ENCODE assay signal across 22 cellular contexts in the genomic region with DNA sequence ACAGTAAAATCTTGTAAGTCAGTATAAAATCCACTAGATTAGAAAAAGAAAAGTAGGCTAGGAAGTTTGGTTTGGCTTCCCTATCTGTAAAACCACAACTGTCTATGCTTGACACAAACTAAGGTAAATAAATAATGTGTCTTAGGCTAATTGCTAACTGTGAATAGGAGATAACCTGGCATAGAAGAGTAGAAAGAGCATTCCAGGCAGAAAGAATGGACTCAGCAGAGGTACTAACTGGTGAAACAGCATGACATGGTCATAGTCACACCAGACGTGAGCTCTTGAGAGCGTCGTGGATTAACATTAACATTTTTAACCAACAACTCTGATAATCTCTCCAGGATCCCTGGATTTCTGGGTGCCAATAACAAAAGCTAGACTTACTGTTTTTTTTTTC. TPM values are rescaled to one million over a fixed set of nuclear protein-coding genes. Genes with fewer than 3 reads are reported as not detected.
DNase-seq lines count a peak whose midpoint lies in the region; ATAC-seq, FAIRE-seq and TF ChIP-seq lines count a peak whose summit lies in the region.
"Had no signal": no experiment of that assay in that cellular context is flagged by ENCODE, and none has a peak within 500 bp of the region (broad histone marks: within the 10 kb centered on the region; RNA-seq: fewer than 3 reads in every experiment).

No MANE protein-coding gene starts in this region.

- H3K9ac ChIP-seq in K562 (ENCODE audit: insufficient read depth in 1 of 2, low read depth in 2 of 2, low read length in 2 of 2) = no peak overlapping the region

- in situ Hi-C loops in K562 (cut with MboI) = no loop called here

- H3K36me3 ChIP-seq in K562 (ENCODE audit: control insufficient read depth, insufficient read depth, low read length) (peaks cover 3% of the 10 kb centered on the region; the same call in 1 of the 3 replicates), vagina (no peaks in the 10 kb centered on the region)
- H3K36me3 ChIP-seq: Peyer's patch had no signal

- H3K9me3 ChIP-seq in K562 (replicated peaks; ENCODE audit: control insufficient read depth, insufficient read depth, low read depth, low read length) = peaks cover 5% of the 10 kb centered on the region; the same call in 1 of the 2 replicates
- no peaks in the 10 kb centered on the region for H3K9me3 ChIP-seq in vagina
- H3K9me3 ChIP-seq: Peyer's patch had no signal

- no peak overlapping the region for H3K4me3 ChIP-seq in K562
- no peak overlapping the region for H3K4me3 ChIP-seq in vagina
- H3K4me3 ChIP-seq: Peyer's patch had no signal

- TF ChIP-seq CTCF in K562 (IDR thresholded peaks at IDR 0.05 in 2 of 3, conservative IDR thresholded peaks at IDR 0.05 in 1 of 3; ENCODE audit: insufficient read depth in 2 of 3, low read depth in 1 of 3, low read length in 3 of 3) (no peak), vagina (IDR thresholded peaks at IDR 0.05) (no peak)

- no peaks in the 10 kb centered on the region for H3K27me3 Mint-ChIP-seq in activated T-cell treated with anti-CD3 and anti-CD28 coated beads, Interleukin-2, amount 50 U/mL, for 72 hours (ENCODE audit: low read depth)
- H3K27me3 Mint-ChIP-seq in activated T-cell treated with anti-CD3 and anti-CD28 coated beads, Interleukin-2, amount 50 U/mL, for 4 hours (ENCODE audit: low read depth) = no peaks in the 10 kb centered on the region

- H3K4me3 Mint-ChIP-seq in activated T-cell treated with anti-CD3 and anti-CD28 coated beads, Interleukin-2, amount 50 U/mL, for 72 hours = no peak overlapping the region
- no peak overlapping the region for H3K4me3 Mint-ChIP-seq in activated T-cell treated with anti-CD3 and anti-CD28 coated beads, Interleukin-2, amount 50 U/mL, for 4 hours
- H3K4me3 Mint-ChIP-seq: CD14-positive monocyte had no signal

- no peak for ATAC-seq in activated T-cell treated with anti-CD3 and anti-CD28 coated beads, Interleukin-2, amount 50 U/mL, for 72 hours (replicated peaks in 1 of 2)
- no peak for ATAC-seq in activated T-cell treated with anti-CD3 and anti-CD28 coated beads, Interleukin-2, amount 50 U/mL, for 4 hours
- ATAC-seq in K562 (peak; percentile 51), HG03108 (IDR thresholded peaks at IDR 0.05; ENCODE audit: unreplicated experiment) (no peak)
- ATAC-seq: HepG2 had no signal

- intact Hi-C loops in K562 (cut with micrococcal nuclease) (no loop called here), vagina (cut with DNase I) (no loop called here)

- POLR2A ChIA-PET in K562 (lab: Yijun Ruan, JAX) = interaction anchor here (0.6 to 4.0 kb wide), 5 partner anchors 8 to 152 kb away, joined by 3 to 19 read pairs (median 3); a partner anchor contains a TSS

- TF ChIP-seq EP300 in K562 (IDR thresholded peaks at IDR 0.05; ENCODE audit: low read length) = no peak

- DNase-seq in activated T-cell treated with anti-CD3 and anti-CD28 coated beads, Interleukin-2, amount 50 U/mL, for 72 hours = no peak
- no peak for DNase-seq in activated T-cell treated with anti-CD3 and anti-CD28 coated beads, Interleukin-2, amount 50 U/mL, for 4 hours
- DNase-seq in K562 (ENCODE audit: extremely low read depth in 1 of 4, low spot score in 3 of 4) (peak in 2 of 4 experiments; percentile 34 to 39), kidney tubule cell (ENCODE audit: low spot score) (peak; percentile 24), vagina (ENCODE audit: extremely low spot score in 2 of 2) (no peak), EL (no peak), frontal cortex (ENCODE audit: low spot score in 2 of 2) (no peak)
- DNase-seq: 8988T, DMS53, H7, KG1, MV-4-11, NCI-H1694, NCI-H2081, NCI-H2171 treated with DMSO at 0.1 percent for 48 hours, NCI-H524 treated with DMSO at 0.1 percent for 48 hours, NCI-H82, Peyer's patch had no signal

- H3K27ac Mint-ChIP-seq in activated T-cell treated with anti-CD3 and anti-CD28 coated beads, Interleukin-2, amount 50 U/mL, for 72 hours = peak overlapping the region; percentile 60

- H3K36me3 Mint-ChIP-seq in activated T-cell treated with anti-CD3 and anti-CD28 coated beads, Interleukin-2, amount 50 U/mL, for 72 hours (ENCODE audit: insufficient read depth in 2 of 2) = peaks cover 4 to 6% of the 10 kb centered on the region in 2 donors
- H3K36me3 Mint-ChIP-seq in activated T-cell treated with anti-CD3 and anti-CD28 coated beads, Interleukin-2, amount 50 U/mL, for 4 hours (ENCODE audit: insufficient read depth) = peaks cover 10% of the 10 kb centered on the region

- no peaks in the 10 kb centered on the region for H4K20me1 ChIP-seq in K562 (replicated peaks; ENCODE audit: control insufficient read depth, insufficient read depth, low read length)

- H3K27me3 ChIP-seq in K562 (ENCODE audit: control insufficient read depth in 2 of 2, insufficient read depth in 2 of 2, low read length in 2 of 2) = 0 out of 5 replicates have a peak, but pooled peaks cover 0 to 4% of the 10 kb centered on the region in 2 experiments
- no peaks in the 10 kb centered on the region for H3K27me3 ChIP-seq in vagina
- H3K27me3 ChIP-seq: Peyer's patch had no signal

- no TSS peak for BruUV-seq in K562 (replicated peaks; lab: Mats Ljungman, UMichigan)

- CTCF ChIA-PET in K562 (lab: Yijun Ruan, JAX; ENCODE audit: low intra/inter-chr PET ratio) = interaction anchor here (0.6 kb wide), 1 partner anchor 108 kb away, joined by 4 read pairs; no protein-coding TSS in a partner anchor

- TF ChIP-seq RAD21 in K562 (CRISPR knock-in tag; conservative IDR thresholded peaks at IDR 0.05 in 1 of 2, IDR thresholded peaks at IDR 0.05 in 1 of 2) = no peak

- H3K79me2 ChIP-seq in K562 (ENCODE audit: control insufficient read depth, insufficient read depth, low read length) = peaks cover 16% of the 10 kb centered on the region

- no peak overlapping the region for H3K4me2 ChIP-seq in K562 (ENCODE audit: insufficient read depth, low read length)

- no peak overlapping the region for H2AFZ ChIP-seq in K562 (ENCODE audit: low read depth, low read length)

- TF ChIP-seq POLR2A in K562 (conservative IDR thresholded peaks at IDR 0.05) (no peak), vagina (IDR thresholded peaks at IDR 0.05) (no peak)

- 9% methylated on average over 3 of the region's 3 CpGs for WGBS in K562 (ENCODE audit: insufficient coverage, low coverage, missing lambda C conversion rate)

- H3K4me1 Mint-ChIP-seq in activated T-cell treated with anti-CD3 and anti-CD28 coated beads, Interleukin-2, amount 50 U/mL, for 72 hours (ENCODE audit: low read depth) = peaks cover 7% of the 10 kb centered on the region
- peaks cover 9% of the 10 kb centered on the region for H3K4me1 Mint-ChIP-seq in activated T-cell treated with anti-CD3 and anti-CD28 coated beads, Interleukin-2, amount 50 U/mL, for 4 hours (ENCODE audit: low read depth)

- FAIRE-seq in K562 (lab: Jason Lieb, UNC) (no peak), frontal cortex (lab: Jason Lieb, UNC) (no peak)
- FAIRE-seq: HepG2 had no signal

- H3K4me1 ChIP-seq in K562 (replicated peaks in 1 of 2; ENCODE audit: control insufficient read depth in 2 of 2, insufficient read depth in 2 of 2, low read length in 2 of 2) (peaks cover 6 to 23% of the 10 kb centered on the region in 2 experiments), vagina (peaks cover 31% of the 10 kb centered on the region)

- no peaks in the 10 kb centered on the region for H3K9me1 ChIP-seq in K562 (ENCODE audit: control insufficient read depth, insufficient read depth, low read length)

- H3K27ac ChIP-seq in K562 (ENCODE audit: extremely low read depth, low read depth, low read length) = peak overlapping the region; percentile 30; the same call in 1 of the 3 replicates
- H3K27ac ChIP-seq in vagina = peak overlapping the region; percentile 87
- H3K27ac ChIP-seq: HL-60, Peyer's patch had no signal

- H3K9me3 Mint-ChIP-seq in activated T-cell treated with anti-CD3 and anti-CD28 coated beads, Interleukin-2, amount 50 U/mL, for 72 hours = no peaks in the 10 kb centered on the region
- no peaks in the 10 kb centered on the region for H3K9me3 Mint-ChIP-seq in activated T-cell treated with anti-CD3 and anti-CD28 coated beads, Interleukin-2, amount 50 U/mL, for 4 hours

RNA-seq across cellular contexts. Expression of a gene that starts 8.7 kb away (rescaled TPM):
- 100 to 1,000 TPM; 108 to 109 TPM for total RNA-seq in activated T-cell treated with anti-CD3 and anti-CD28 coated beads, Interleukin-2, amount 50 U/mL, for 72 hours
- 100 to 1,000 TPM; 103 to 108 (median 104) TPM for total RNA-seq in activated T-cell treated with anti-CD3 and anti-CD28 coated beads, Interleukin-2, amount 50 U/mL, for 4 hours
- 63.3 and 139 TPM in 2 replicates for total RNA-seq in K562 (2011; cell fraction: chromatin; rRNA removed; ENCODE audit: low replicate concordance)
- 28.2 and 43.2 TPM in 2 replicates for total RNA-seq in K562 (2011; cell fraction: nucleolus; rRNA removed)
- total RNA-seq in K562 (2011; cell fraction: nucleoplasm; rRNA removed) = 89.1 and 167 TPM in 2 replicates
- 84.3 and 86.0 TPM in 2 replicates for total RNA-seq in K562 (2014; rRNA removed)
- total RNA-seq in K562 (2014; rRNA removed; fragmentation: Illumina TruSeq; extraction: Trizol) = 110 and 124 TPM in 2 replicates
- 117 and 123 TPM in 2 replicates for total RNA-seq in K562 (2015; rRNA removed; fragmentation: Illumina TruSeq; extraction: Trizol)
- 105 and 110 TPM in 2 replicates for total RNA-seq in K562 (2021)
- polyA plus RNA-seq in K562 (2011; rRNA removed) = 34.7 and 52.4 TPM in 2 replicates
- 13.4 and 22.5 TPM in 2 replicates for polyA plus RNA-seq in K562 (2011; cell fraction: cytosol; rRNA removed)
- polyA plus RNA-seq in K562 (2011; cell fraction: nucleus; rRNA removed) = 36.2 and 36.5 TPM in 2 replicates
- polyA plus RNA-seq in K562 (2012) = 76.6 and 96.2 TPM in 2 replicates
- 143 and 156 TPM in 2 replicates for polyA plus RNA-seq in K562 (2014; fragmentation: Illumina TruSeq; extraction: Trizol)
- 100 to 1,000 TPM in 1 of 2 experiments, 10 to 100 TPM in 1; 73.9 to 115 TPM for polyA plus RNA-seq in K562 (2014; fragmentation: Nextera tagmentation; extraction: Ambion mirVana)
- 83.8 and 91.3 TPM in 2 replicates for polyA plus RNA-seq in K562 (2014; rRNA removed)
- 111 TPM in 2 replicates for polyA minus RNA-seq in K562 (2011; rRNA and poly(A)+ RNA removed)
- 27.6 and 33.8 TPM in 2 replicates for polyA minus RNA-seq in K562 (2011; cell fraction: cytosol; rRNA and poly(A)+ RNA removed)
- 46.2 and 76.4 TPM in 2 replicates for polyA minus RNA-seq in K562 (2011; cell fraction: nucleus; rRNA and poly(A)+ RNA removed)
- total RNA-seq in vagina = 85.0 TPM
- 131 TPM for total RNA-seq in frontal cortex

RNA-seq across cellular contexts. Expression of a gene that starts 25.6 kb away (rescaled TPM):
- total RNA-seq in activated T-cell treated with anti-CD3 and anti-CD28 coated beads, Interleukin-2, amount 50 U/mL, for 72 hours = 10 to 100 TPM; 66.8 to 75.9 TPM
- 100 to 1,000 TPM; 116 to 147 (median 133) TPM for total RNA-seq in activated T-cell treated with anti-CD3 and anti-CD28 coated beads, Interleukin-2, amount 50 U/mL, for 4 hours
- total RNA-seq in K562 (2011; cell fraction: chromatin; rRNA removed; ENCODE audit: low replicate concordance) = 40.8 and 47.2 TPM in 2 replicates
- total RNA-seq in K562 (2011; cell fraction: nucleolus; rRNA removed) = 16.8 and 23.3 TPM in 2 replicates
- total RNA-seq in K562 (2011; cell fraction: nucleoplasm; rRNA removed) = 28.5 and 41.5 TPM in 2 replicates
- total RNA-seq in K562 (2014; rRNA removed) = 87.0 and 95.0 TPM in 2 replicates
- 120 and 127 TPM in 2 replicates for total RNA-seq in K562 (2014; rRNA removed; fragmentation: Illumina TruSeq; extraction: Trizol)
- 113 and 115 TPM in 2 replicates for total RNA-seq in K562 (2015; rRNA removed; fragmentation: Illumina TruSeq; extraction: Trizol)
- total RNA-seq in K562 (2021) = 140 and 147 TPM in 2 replicates
- polyA plus RNA-seq in K562 (2011; rRNA removed) = 95.8 and 116 TPM in 2 replicates
- polyA plus RNA-seq in K562 (2011; cell fraction: cytosol; rRNA removed) = 66.2 and 79.3 TPM in 2 replicates
- 22.1 and 31.7 TPM in 2 replicates for polyA plus RNA-seq in K562 (2011; cell fraction: nucleus; rRNA removed)
- polyA plus RNA-seq in K562 (2012) = 90.1 and 109 TPM in 2 replicates
- 113 and 115 TPM in 2 replicates for polyA plus RNA-seq in K562 (2014; fragmentation: Illumina TruSeq; extraction: Trizol)
- 10 to 100 TPM; 39.8 to 58.3 TPM for polyA plus RNA-seq in K562 (2014; fragmentation: Nextera tagmentation; extraction: Ambion mirVana)
- polyA plus RNA-seq in K562 (2014; rRNA removed) = 86.6 and 111 TPM in 2 replicates
- polyA minus RNA-seq in K562 (2011; rRNA and poly(A)+ RNA removed) = 123 and 131 TPM in 2 replicates
- polyA minus RNA-seq in K562 (2011; cell fraction: cytosol; rRNA and poly(A)+ RNA removed) = 56.7 and 65.4 TPM in 2 replicates
- polyA minus RNA-seq in K562 (2011; cell fraction: nucleus; rRNA and poly(A)+ RNA removed) = 17.0 and 33.3 TPM in 2 replicates
- 597 TPM for total RNA-seq in vagina
- total RNA-seq in frontal cortex = 44.8 TPM

RNA-seq across cellular contexts. Expression of a gene that starts 43.2 kb away (rescaled TPM):
- 10 to 100 TPM; 44.3 to 53.1 TPM for total RNA-seq in activated T-cell treated with anti-CD3 and anti-CD28 coated beads, Interleukin-2, amount 50 U/mL, for 72 hours
- total RNA-seq in activated T-cell treated with anti-CD3 and anti-CD28 coated beads, Interleukin-2, amount 50 U/mL, for 4 hours = 10 to 100 TPM; 37.2 to 49.0 (median 44.1) TPM
- 97.0 and 119 TPM in 2 replicates for total RNA-seq in K562 (2011; cell fraction: chromatin; rRNA removed; ENCODE audit: low replicate concordance)
- total RNA-seq in K562 (2011; cell fraction: nucleolus; rRNA removed) = 75.9 and 101 TPM in 2 replicates
- 118 and 128 TPM in 2 replicates for total RNA-seq in K562 (2011; cell fraction: nucleoplasm; rRNA removed)
- total RNA-seq in K562 (2014; rRNA removed) (63.0 and 74.1 TPM in 2 replicates), K562 (2014; rRNA removed; fragmentation: Illumina TruSeq; extraction: Trizol) (151 and 166 TPM in 2 replicates), K562 (2015; rRNA removed; fragmentation: Illumina TruSeq; extraction: Trizol) (78.8 and 85.6 TPM in 2 replicates), K562 (2021) (131 and 144 TPM in 2 replicates), vagina (11.3 TPM), frontal cortex (100 TPM)
- polyA plus RNA-seq in K562 (2011; rRNA removed) (265 and 286 TPM in 2 replicates), K562 (2014; fragmentation: Illumina TruSeq; extraction: Trizol) (93.8 and 98.3 TPM in 2 replicates), K562 (2014; fragmentation: Nextera tagmentation; extraction: Ambion mirVana) (100 to 1,000 TPM; 247 to 309 TPM), K562 (2014; rRNA removed) (90.9 and 94.5 TPM in 2 replicates)
- 60.4 and 121 TPM in 2 replicates for polyA plus RNA-seq in K562 (2011; cell fraction: cytosol; rRNA removed)
- 71.9 and 123 TPM in 2 replicates for polyA plus RNA-seq in K562 (2011; cell fraction: nucleus; rRNA removed)
- 58.3 and 88.8 TPM in 2 replicates for polyA plus RNA-seq in K562 (2012)
- 193 and 204 TPM in 2 replicates for polyA minus RNA-seq in K562 (2011; rRNA and poly(A)+ RNA removed)
- polyA minus RNA-seq in K562 (2011; cell fraction: cytosol; rRNA and poly(A)+ RNA removed) = 59.9 and 62.8 TPM in 2 replicates
- polyA minus RNA-seq in K562 (2011; cell fraction: nucleus; rRNA and poly(A)+ RNA removed) = 42.4 and 92.6 TPM in 2 replicates
